ENCODE assay signal across 16 cellular contexts in genomic region chr2:20203521-20204225, GRCh38. TPM values are rescaled to one million over a fixed set of nuclear protein-coding genes. Genes with fewer than 3 reads are reported as not detected.
DNase-seq lines count a peak whose midpoint lies in the region; ATAC-seq and TF ChIP-seq lines count a peak whose summit lies in the region.
"Had no signal": no experiment of that assay in that cellular context is flagged by ENCODE, and none has a peak within 500 bp of the region (broad histone marks: within the 10 kb centered on the region; RNA-seq: fewer than 3 reads in every experiment).

No MANE protein-coding gene starts in this region.

- no peak overlapping the region for H2BK12ac ChIP-seq in neuronal stem cell (ENCODE audit: low read length)

- H2AFZ ChIP-seq in IMR-90 (replicated peaks; ENCODE audit: low read length, poor library complexity), result no peak overlapping the region
- no peak overlapping the region for H2AFZ ChIP-seq in neuronal stem cell (ENCODE audit: low read length)

- H4K5ac ChIP-seq in IMR-90 (ENCODE audit: low read depth, low read length), result no peak overlapping the region

- TF ChIP-seq RAD21 in IMR-90 (IDR thresholded peaks at IDR 0.05; ENCODE audit: low read length), result no peak

- no peak for TF ChIP-seq POLR2A in IMR-90 (IDR thresholded peaks at IDR 0.05; ENCODE audit: low read depth, low read length)

- H3K23ac ChIP-seq in IMR-90 (ENCODE audit: low read depth, low read length) (no peak overlapping the region), neuronal stem cell (ENCODE audit: low read depth, low read length, poor library complexity) (peak overlapping the region; percentile 86)

- in situ Hi-C loops in IMR-90 (cut with MboI; ENCODE audit: low sequenced_read_pairs), result no loop called here

- H2BK15ac ChIP-seq in IMR-90 (ENCODE audit: low read depth, low read length) (no peak overlapping the region), neuronal stem cell (ENCODE audit: low read length) (no peak overlapping the region)

- intact Hi-C loops in IMR-90 (cut with micrococcal nuclease), result no loop called here
- intact Hi-C loops in left lung (cut with DNase I), result no loop called here
- intact Hi-C loops in posterior vena cava (cut with DNase I), result no loop called here

- H3K4me2 ChIP-seq in IMR-90 (ENCODE audit: low read depth, low read length) (no peak overlapping the region), neuronal stem cell (ENCODE audit: insufficient read depth, low read length, poor library complexity, severe bottlenecking) (no peak overlapping the region)
- H3K4me2 ChIP-seq: BLaER1 treated with 17β-estradiol and CSF1 and Interleukin-3, amounts not matched to agents 10 nM and 100 nM had no signal

- H3K4ac ChIP-seq in IMR-90 (ENCODE audit: low read depth, low read length), result no peak overlapping the region
- no peak overlapping the region for H3K4ac ChIP-seq in neuronal stem cell (ENCODE audit: low read length)

- no peak overlapping the region for H3K14ac ChIP-seq in IMR-90 (replicated peaks; ENCODE audit: low read depth, low read length)
- H3K14ac ChIP-seq in neuronal stem cell (ENCODE audit: low read length), result no peak overlapping the region

- H2AK9ac ChIP-seq in IMR-90 (replicated peaks; ENCODE audit: low read depth, low read length, poor library complexity), result peak overlapping the region; percentile 37

- H3K9me3 ChIP-seq in IMR-90 (ENCODE audit: control insufficient read depth, insufficient read depth, low read length) (no peaks in the 10 kb centered on the region), left lung (no peaks in the 10 kb centered on the region), neuronal stem cell (replicated peaks in 1 of 2; ENCODE audit: control insufficient read depth in 2 of 2, insufficient read depth in 1 of 2, low read depth in 1 of 2, low read length in 2 of 2) (peaks cover 0 to 9% of the 10 kb centered on the region in 2 donors)
- H3K9me3 ChIP-seq: BLaER1 treated with 17β-estradiol and CSF1 and Interleukin-3, amounts not matched to agents 10 nM and 100 nM had no signal

- H3K4me1 ChIP-seq in IMR-90 (ENCODE audit: control insufficient read depth, insufficient read depth, low read length), result peaks cover 6% of the 10 kb centered on the region
- H3K4me1 ChIP-seq in left lung, result peaks cover 0 to 27% of the 10 kb centered on the region in 2 donors
- H3K4me1 ChIP-seq in neuronal stem cell (ENCODE audit: control insufficient read depth in 2 of 2, insufficient read depth in 1 of 2, low read depth in 1 of 2, low read length in 2 of 2), result peaks cover 2 to 4% of the 10 kb centered on the region in 2 donors

- dilution Hi-C loops in IMR-90 (cut with HindIII; ENCODE audit: low sequenced_read_pairs, unreplicated experiment), result no loop called here

- H3K27me3 ChIP-seq in IMR-90 (ENCODE audit: control insufficient read depth, insufficient read depth, low read length) (no peaks in the 10 kb centered on the region), left lung (no peaks in the 10 kb centered on the region), neuronal stem cell (ENCODE audit: control insufficient read depth in 3 of 3, insufficient read depth in 3 of 3, low read depth in 1 of 3, low read length in 3 of 3) (no peaks in the 10 kb centered on the region)
- H3K27me3 ChIP-seq: BLaER1 treated with 17β-estradiol and CSF1 and Interleukin-3, amounts not matched to agents 10 nM and 100 nM had no signal

- no peak overlapping the region for H3K9ac ChIP-seq in IMR-90 (ENCODE audit: low read depth, low read length)
- no peak overlapping the region for H3K9ac ChIP-seq in neuronal stem cell (ENCODE audit: low read depth, low read length, poor library complexity)
- H3K9ac ChIP-seq: BLaER1 treated with 17β-estradiol and CSF1 and Interleukin-3, amounts not matched to agents 10 nM and 100 nM had no signal

- no peak overlapping the region for H2BK120ac ChIP-seq in IMR-90 (ENCODE audit: low read depth, low read length)
- peak overlapping the region; percentile 20 for H2BK120ac ChIP-seq in neuronal stem cell (ENCODE audit: low read depth, low read length)

- no peak overlapping the region for H4K91ac ChIP-seq in IMR-90 (ENCODE audit: insufficient read depth, low read depth, low read length)
- H4K91ac ChIP-seq in neuronal stem cell (ENCODE audit: low read depth, low read length, poor library complexity), result no peak overlapping the region

- H4K20me1 ChIP-seq in IMR-90 (ENCODE audit: insufficient read depth, low read length), result no peaks in the 10 kb centered on the region; the same call in 1 of the 2 replicates
- H4K20me1 ChIP-seq: BLaER1 treated with 17β-estradiol and CSF1 and Interleukin-3, amounts not matched to agents 10 nM and 100 nM had no signal

- peaks cover 4% of the 10 kb centered on the region for H3K36me3 ChIP-seq in IMR-90 (ENCODE audit: control insufficient read depth, insufficient read depth, low read length)
- peaks cover 0 to 15% of the 10 kb centered on the region in 2 donors for H3K36me3 ChIP-seq in left lung
- H3K36me3 ChIP-seq in neuronal stem cell (replicated peaks in 1 of 2; ENCODE audit: control insufficient read depth in 2 of 2, insufficient read depth in 2 of 2, low read length in 2 of 2), result peaks cover 46 to 56% of the 10 kb centered on the region in 2 donors

- H3K4me3 ChIP-seq in IMR-90 (ENCODE audit: insufficient read depth, low read depth, low read length) (no peak overlapping the region), left lung (no peak overlapping the region), neuronal stem cell (ENCODE audit: low read length in 2 of 2) (no peak overlapping the region)
- H3K4me3 ChIP-seq: BLaER1 treated with 17β-estradiol and CSF1 and Interleukin-3, amounts not matched to agents 10 nM and 100 nM had no signal

- H2AK5ac ChIP-seq in IMR-90 (ENCODE audit: low read depth, low read length) (no peak overlapping the region), neuronal stem cell (ENCODE audit: low read depth, low read length) (no peak overlapping the region)

- no peaks in the 10 kb centered on the region for H3K79me1 ChIP-seq in IMR-90 (ENCODE audit: low read depth in 1 of 2, low read length in 2 of 2)
- H3K79me1 ChIP-seq in neuronal stem cell (ENCODE audit: low read depth, low read length), result peaks cover 1% of the 10 kb centered on the region

- no peak overlapping the region for H3K27ac ChIP-seq in IMR-90 (ENCODE audit: insufficient read depth, low read length)
- peak overlapping the region; percentile 5; the same call in 1 of the 2 replicates for H3K27ac ChIP-seq in VCaP
- H3K27ac ChIP-seq in left lung, result no peak overlapping the region
- H3K27ac ChIP-seq in neuronal stem cell (replicated peaks; ENCODE audit: low read length), result no peak overlapping the region
- H3K27ac ChIP-seq: BLaER1 treated with 17β-estradiol and CSF1 and Interleukin-3, amounts not matched to agents 10 nM and 100 nM; HL-60 had no signal

- H4K8ac ChIP-seq in IMR-90 (ENCODE audit: low read depth in 2 of 2, low read length in 2 of 2), result no peak overlapping the region
- H4K8ac ChIP-seq in neuronal stem cell (ENCODE audit: low read depth, low read length), result no peak overlapping the region

- POLR2A ChIA-PET in IMR-90 (lab: Charles Lee; ENCODE audit: unreplicated experiment), result interaction anchor here (0.6 kb wide), 1 partner anchor 219 kb away, joined by 3 read pairs; no protein-coding TSS in a partner anchor

- ATAC-seq in IMR-90 (ENCODE audit: low read depth), result no peak
- ATAC-seq in left lung, result peak; percentile 2

- H3K18ac ChIP-seq in IMR-90 (ENCODE audit: low read depth, low read length) (no peak overlapping the region), neuronal stem cell (ENCODE audit: low read length) (no peak overlapping the region)

- no TSS peak for BruUV-seq in IMR-90 (replicated peaks; lab: Mats Ljungman, UMichigan)

- TF ChIP-seq CTCF in IMR-90 (conservative IDR thresholded peaks at IDR 0.05; ENCODE audit: low read depth, low read length) (no peak), VCaP (conservative IDR thresholded peaks at IDR 0.05) (no peak), left lung (IDR thresholded peaks at IDR 0.05) (no peak)

- CTCF ChIA-PET in IMR-90 (lab: Yijun Ruan, JAX), result no interaction called here

- H3K56ac ChIP-seq in IMR-90 (ENCODE audit: extremely low read depth, insufficient read depth, low read length), result no peak overlapping the region

- H2BK20ac ChIP-seq in IMR-90 (ENCODE audit: low read depth, low read length), result no peak overlapping the region

- H3K9me1 ChIP-seq in IMR-90 (ENCODE audit: insufficient read depth, low read length), result 0 out of 2 replicates have a peak, but pooled peaks cover 3% of the 10 kb centered on the region

- 100% methylated on average over 1 of the region's 17 CpGs; no CpG with 5 or more reads in 1 of the 2 experiments for whole genome bisulfite sequencing in IMR-90 (ENCODE audit: extremely low coverage in 2 of 2, insufficient read length in 1 of 2), 2 experiments
- no CpG with 5 or more reads among the region's 17 CpGs for WGBS in neuronal stem cell (ENCODE audit: extremely low coverage in 2 of 2, insufficient read length in 2 of 2, insufficient replicate concordance in 1 of 2), 2 donors

- H2BK5ac ChIP-seq in IMR-90 (ENCODE audit: low read depth, low read length, poor library complexity, severe bottlenecking), result no peak overlapping the region
- H2BK5ac ChIP-seq in neuronal stem cell (ENCODE audit: low read length), result no peak overlapping the region

- no peak for DNase-seq in IMR-90
- DNase-seq in left lung, result peak in 1 of 2 donors; percentile 76
- DNase-seq in neuronal stem cell (ENCODE audit: low spot score), result no peak
- DNase-seq in NCI-H524 (lab: John Stamatoyannopoulos, UW), result no peak
- no peak for DNase-seq in ecto neural progenitor cell (ENCODE audit: low spot score)
- DNase-seq in posterior vena cava (ENCODE audit: low spot score), result no peak
- DNase-seq: ACHN; Calu3; CD4-positive, alpha-beta T cell; DMS 273 treated with DMSO at 0.1 percent for 48 hours; HCEC 1CT; HFFc6; KBM-7 had no signal

TF ChIP-seq in IMR-90, 13 proteins besides CTCF, POLR2A, EP300 and RAD21 (continues in another document):
- no peak for TF ChIP-seq USF2 (IDR thresholded peaks at IDR 0.05; ENCODE audit: low read depth, low read length)
- TF ChIP-seq MAZ (IDR thresholded peaks at IDR 0.05; ENCODE audit: borderline replicate concordance, low read depth, low read length), result no peak
- no peak for TF ChIP-seq MXI1 (IDR thresholded peaks at IDR 0.05; ENCODE audit: borderline replicate concordance, low read depth, low read length)

RNA-seq across cellular contexts. Expression of gene SDC1, which starts 21.3 kb away (rescaled TPM):
- total RNA-seq in IMR-90 (2012; rRNA removed), result 22.0 and 23.6 TPM in 2 replicates
- 28.3 and 38.8 TPM in 2 replicates for polyA plus RNA-seq in IMR-90 (2012; rRNA removed)
- 21.6 and 39.0 TPM in 2 replicates for polyA plus RNA-seq in IMR-90 (2012; cell fraction: cytosol; rRNA removed)
- 9.4 and 21.6 TPM in 2 replicates for polyA plus RNA-seq in IMR-90 (2012; cell fraction: nucleus; rRNA removed; ENCODE audit: low replicate concordance)
- total RNA-seq in left lung, result 100 to 1,000 TPM; 127 to 278 TPM
- 45.3 TPM for polyA plus RNA-seq in neuronal stem cell (2013, experiment 1 of 2)
- polyA plus RNA-seq in neuronal stem cell (2013, experiment 2 of 2), result 48.1 TPM
- total RNA-seq in posterior vena cava, result 1 to 10 TPM; 1.2 to 3.0 TPM
- total RNA-seq: CD4-positive, alpha-beta T cell had no signal
